ENCODE assay signal across 9 cellular contexts in genomic region chr2:188974184-188974583, GRCh38. TPM values are rescaled to one million over a fixed set of nuclear protein-coding genes. Genes with fewer than 3 reads are reported as not detected.
DNase-seq lines count a peak whose midpoint lies in the region; ATAC-seq and TF ChIP-seq lines count a peak whose summit lies in the region.
"Had no signal": no experiment of that assay in that cellular context is flagged by ENCODE, and none has a peak within 500 bp of the region (broad histone marks: within the 10 kb centered on the region; RNA-seq: fewer than 3 reads in every experiment).

COL3A1 (plus strand) TSS chr2:188974373; CDS start chr2:188974490, 117 bp downstream.

- peak; percentile 32 for ATAC-seq in SK-N-SH treated with all-trans-retinoic acid at 6 μM for 48 hours

- H3K9me3 ChIP-seq in AG04450 (ENCODE audit: control insufficient read depth, insufficient read depth, low read length) (no peaks in the 10 kb centered on the region), ovary (no peaks in the 10 kb centered on the region)
- H3K9me3 ChIP-seq: BLaER1 treated with 17β-estradiol and CSF1 and Interleukin-3, amounts not matched to agents 10 nM and 100 nM had no signal

- peak; percentile 39 for TF ChIP-seq POLR2A in ovary (IDR thresholded peaks at IDR 0.05)

- TF ChIP-seq CTCF in AG04450 (IDR thresholded peaks at IDR 0.05; ENCODE audit: low read depth, low read length) (no peak), ovary (IDR thresholded peaks at IDR 0.05) (no peak)

- POLR2A ChIA-PET in AG04450 (lab: Yijun Ruan, JAX): interaction anchor here (0.6 to 1.2 kb wide), 2 partner anchors 187 to 306 kb away, joined by 4 to 5 read pairs; no protein-coding TSS in a partner anchor

- no peaks in the 10 kb centered on the region for H3K36me3 ChIP-seq in ovary
- H3K36me3 ChIP-seq: BLaER1 treated with 17β-estradiol and CSF1 and Interleukin-3, amounts not matched to agents 10 nM and 100 nM had no signal

- 5 to 9% (median 6%) methylated on average over 4 of the region's 4 CpGs for WGBS in ovary, 3 donors

- H3K9me3 Mint-ChIP-seq in activated CD4-positive, alpha-beta T cell treated with anti-CD3 and anti-CD28 coated beads, Interleukin-2, amount 10 ng/mL, durations not matched to agents 24 days and 14 days: no peaks in the 10 kb centered on the region

- H3K4me1 ChIP-seq in ovary (ENCODE audit: insufficient read depth): peaks cover 2% of the 10 kb centered on the region
- H3K4me1 ChIP-seq: BLaER1 treated with 17β-estradiol and CSF1 and Interleukin-3, amounts not matched to agents 10 nM and 100 nM had no signal

- no peak within 1 kb of the TSS for H3K4me3 Mint-ChIP-seq in activated CD4-positive, alpha-beta T cell treated with anti-CD3 and anti-CD28 coated beads, Interleukin-2, amount 10 ng/mL, durations not matched to agents 24 days and 14 days

- DNase-seq in AG04450 (ENCODE audit: low read depth, low spot score) (peak; percentile 71), glomerular endothelial cell (ENCODE audit: extremely low read depth, low read depth, low spot score) (no peak), ovary (peak; percentile 56 to 63 (median 61)), RPMI8226 (no peak), hippocampal formation (lab: John Stamatoyannopoulos, UW) (no peak), GM19240 (ENCODE audit: insufficient read length, low spot score) (no peak)
- no peak for DNase-seq in activated CD4-positive, alpha-beta T cell treated with anti-CD3 and anti-CD28 coated beads, Interleukin-2, amount 10 ng/mL, durations not matched to agents 24 days and 14 days

- CTCF ChIA-PET in AG04450 (lab: Charles Lee): interaction anchor here (0.8 to 1.6 kb wide), 2 partner anchors 10 to 448 kb away, joined by 3 to 6 read pairs; no protein-coding TSS in a partner anchor

- H3K27me3 ChIP-seq in AG04450 (ENCODE audit: control insufficient read depth, insufficient read depth, low read length) (no peaks in the 10 kb centered on the region), ovary (no peaks in the 10 kb centered on the region)
- H3K27me3 ChIP-seq: BLaER1 treated with 17β-estradiol and CSF1 and Interleukin-3, amounts not matched to agents 10 nM and 100 nM had no signal

- H3K27ac ChIP-seq in AG04450 (ENCODE audit: low read depth, low read length) (peak within 1 kb of the TSS; percentile 58), ovary (peak within 1 kb of the TSS in 1 of 2 donors; percentile 79)
- H3K27ac ChIP-seq: BLaER1 treated with 17β-estradiol and CSF1 and Interleukin-3, amounts not matched to agents 10 nM and 100 nM had no signal

- no peaks in the 10 kb centered on the region for H3K36me3 Mint-ChIP-seq in activated CD4-positive, alpha-beta T cell treated with anti-CD3 and anti-CD28 coated beads, Interleukin-2, amount 10 ng/mL, durations not matched to agents 24 days and 14 days (ENCODE audit: low read depth)

- peaks cover 6% of the 10 kb centered on the region for H3K4me1 Mint-ChIP-seq in activated CD4-positive, alpha-beta T cell treated with anti-CD3 and anti-CD28 coated beads, Interleukin-2, amount 10 ng/mL, durations not matched to agents 24 days and 14 days

- intact Hi-C loops in ovary (cut with DNase I): loop anchor here in 2 of 4 donors (2.0 to 10.0 kb wide), 3 partner anchors 189 to 447 kb away; no protein-coding TSS in a partner anchor
- intact Hi-C loops in activated CD4-positive, alpha-beta T cell treated with anti-CD3 and anti-CD28 coated beads, Interleukin-2, amount 10 ng/mL, durations not matched to agents 24 days and 14 days (cut with micrococcal nuclease): no loop called here

- TF ChIP-seq EP300 in ovary (IDR thresholded peaks at IDR 0.05): no peak

- H3K27ac Mint-ChIP-seq in activated CD4-positive, alpha-beta T cell treated with anti-CD3 and anti-CD28 coated beads, Interleukin-2, amount 10 ng/mL, durations not matched to agents 24 days and 14 days: no peak within 1 kb of the TSS

- peak within 1 kb of the TSS; percentile 69 for H3K4me3 ChIP-seq in AG04450 (ENCODE audit: low read depth, low read length)
- peak within 1 kb of the TSS; percentile 45 for H3K4me3 ChIP-seq in ovary
- H3K4me3 ChIP-seq: BLaER1 treated with 17β-estradiol and CSF1 and Interleukin-3, amounts not matched to agents 10 nM and 100 nM had no signal

- H3K27me3 Mint-ChIP-seq in activated CD4-positive, alpha-beta T cell treated with anti-CD3 and anti-CD28 coated beads, Interleukin-2, amount 10 ng/mL, durations not matched to agents 24 days and 14 days: peaks cover 4% of the 10 kb centered on the region

TF ChIP-seq in SK-N-SH treated with all-trans-retinoic acid at 6 μM for 48 hours, 23 proteins besides CTCF, POLR2A, EP300 and RAD21:
- TF ChIP-seq ZFP30 (CRISPR knock-in tag; IDR thresholded peaks at IDR 0.05) (no peak), BACH2 (CRISPR knock-in tag; IDR thresholded peaks at IDR 0.05; ENCODE audit: borderline replicate concordance) (no peak), ZNF70 (CRISPR knock-in tag; IDR thresholded peaks at IDR 0.05) (no peak), ESRRG (CRISPR knock-in tag; IDR thresholded peaks at IDR 0.05) (no peak), SNAI2 (CRISPR knock-in tag; IDR thresholded peaks at IDR 0.05) (no peak), TCF4 (CRISPR knock-in tag; IDR thresholded peaks at IDR 0.05; ENCODE audit: borderline replicate concordance) (no peak), OSR1 (CRISPR knock-in tag; IDR thresholded peaks at IDR 0.05) (no peak)

RNA-seq across cellular contexts. Expression of gene COL3A1, which starts in this region (rescaled TPM):
- polyA plus RNA-seq in AG04450 (2011; rRNA removed): 1,314 and 1,396 TPM in 2 replicates
- polyA minus RNA-seq in AG04450 (2011; rRNA and poly(A)+ RNA removed): 1,277 and 1,281 TPM in 2 replicates
- 7.5 and 54.2 TPM in 2 replicates for total RNA-seq in glomerular endothelial cell
- total RNA-seq in ovary: 100 to 1,000 TPM; 105 to 361 (median 264) TPM
- 100 to 1,000 TPM; 289 to 829 TPM for polyA plus RNA-seq in ovary
- total RNA-seq in activated CD4-positive, alpha-beta T cell treated with anti-CD3 and anti-CD28 coated beads, Interleukin-2, amount 10 ng/mL, durations not matched to agents 24 days and 14 days: 0.09 TPM in 1 of 2 replicates, not detected in the other

Comparison
In these comparisons a context has a peak if more than half of its experiments do, and no peak if none do; other contexts are left out.
1. DNase-seq: peak in AG04450 (single experiment) and ovary (5 of 5); none in glomerular endothelial cell (single experiment), RPMI8226 (single experiment), activated CD4-positive, alpha-beta T cell treated with anti-CD3 and anti-CD28 coated beads, Interleukin-2, amount 10 ng/mL, durations not matched to agents 24 days and 14 days (single experiment), hippocampal formation (0 of 2) and GM19240 (single experiment).